ENCODE assay signal across 23 cellular contexts in the genomic region with DNA sequence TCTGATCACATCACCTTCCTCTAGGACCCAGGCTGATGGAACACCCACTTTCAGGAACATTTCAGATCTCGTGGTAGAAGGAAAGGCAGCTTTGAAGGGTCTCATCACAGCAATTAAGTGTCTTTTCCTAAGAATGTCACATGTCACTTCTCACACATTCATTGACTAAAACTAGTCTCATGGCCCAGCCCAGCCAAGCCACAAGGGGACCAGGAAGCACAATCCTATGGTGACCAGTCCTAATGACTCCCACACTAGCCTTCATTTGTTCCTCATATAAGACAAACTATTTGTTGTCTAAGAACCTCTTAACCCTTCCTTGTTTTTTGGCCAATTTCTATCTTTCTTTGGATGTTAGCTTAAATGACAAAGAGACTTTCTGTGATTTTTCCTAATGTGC.
"Had no signal": no experiment of that assay in that cellular context is flagged by ENCODE, and none has a peak within 500 bp of the region (broad histone marks: within the 10 kb centered on the region; RNA-seq: fewer than 3 reads in every experiment).

No MANE protein-coding gene starts in this region.

- H3K4me3 ChIP-seq: ascending aorta, cardiac muscle cell had no signal

- H3K9me3 ChIP-seq: ascending aorta had no signal

- H3K36me3 Mint-ChIP-seq: brain had no signal

- H3K4me1 ChIP-seq: ascending aorta had no signal

- H3K27me3 ChIP-seq: ascending aorta had no signal

- ATAC-seq: activated naive CD4-positive, alpha-beta T cell treated with anti-CD3 and anti-CD28 coated beads, Interleukin-2, amount 50 U/mL, for 72 hours; activated naive CD8-positive, alpha-beta T cell treated with anti-CD3 and anti-CD28 coated beads, Interleukin-2, amount 50 U/mL, for 24 hours; activated T-cell treated with anti-CD3 and anti-CD28 coated beads, Interleukin-2, amount 50 U/mL, for 4 hours had no signal

- H3K4me3 Mint-ChIP-seq: activated CD4-positive, alpha-beta memory T cell treated with anti-CD3 and anti-CD28 coated beads for 36 hours; activated CD4-positive, alpha-beta T cell treated with anti-CD3 and anti-CD28 coated beads, Interleukin-2, amount 10 ng/mL, durations not matched to agents 7 days and 5 days; activated naive CD8-positive, alpha-beta T cell treated with anti-CD3 and anti-CD28 coated beads, Interleukin-2, amount 50 U/mL, for 24 hours; activated T-cell treated with anti-CD3 and anti-CD28 coated beads, Interleukin-2, amount 50 U/mL, for 4 hours had no signal

- H3K27ac Mint-ChIP-seq: activated CD4-positive, alpha-beta memory T cell treated with anti-CD3 and anti-CD28 coated beads for 36 hours; activated CD4-positive, alpha-beta T cell treated with anti-CD3 and anti-CD28 coated beads, Interleukin-2, amount 10 ng/mL, durations not matched to agents 7 days and 5 days; activated naive CD8-positive, alpha-beta T cell treated with anti-CD3 and anti-CD28 coated beads, Interleukin-2, amount 50 U/mL, for 24 hours had no signal

- H3K27me3 Mint-ChIP-seq: activated CD4-positive, alpha-beta memory T cell treated with anti-CD3 and anti-CD28 coated beads for 36 hours; activated CD4-positive, alpha-beta T cell treated with anti-CD3 and anti-CD28 coated beads, Interleukin-2, amount 10 ng/mL, durations not matched to agents 7 days and 5 days; activated naive CD8-positive, alpha-beta T cell treated with anti-CD3 and anti-CD28 coated beads, Interleukin-2, amount 50 U/mL, for 24 hours had no signal

- DNase-seq: activated CD4-positive, alpha-beta memory T cell treated with anti-CD3 and anti-CD28 coated beads for 36 hours; activated CD4-positive, alpha-beta T cell treated with anti-CD3 and anti-CD28 coated beads, Interleukin-2, amount 10 ng/mL, durations not matched to agents 7 days and 5 days; activated CD4-positive, CD25-positive, alpha-beta regulatory T cell; activated CD8-positive, alpha-beta memory T cell treated with anti-CD3 and anti-CD28 coated beads for 24 hours; activated effector memory CD4-positive, alpha-beta T cell treated with anti-CD3 and anti-CD28 coated beads, Interleukin-2, amount 50 U/mL, for 16 hours; activated naive CD4-positive, alpha-beta T cell treated with Interleukin-2 at 50 U/mL for 16 hours; activated naive CD8-positive, alpha-beta T cell treated with anti-CD3 and anti-CD28 coated beads, Interleukin-2, amount 50 U/mL, for 24 hours; activated T-cell treated with anti-CD3 and anti-CD28 coated beads, Interleukin-2, amount 50 U/mL, for 4 hours; amniotic stem cell; Kasumi-1; NCI-H1105 treated with DMSO at 0.1 percent for 48 hours; NCI-H1436 treated with DMSO at 0.1 percent for 48 hours; NCI-H187; NCI-H2081; NCI-H446; NCI-H524; SHP77 treated with DMSO at 0.1 percent for 48 hours; T-helper 2 cell; T1000 had no signal

- H3K36me3 ChIP-seq: ascending aorta, cardiac muscle cell had no signal

- H3K27ac ChIP-seq: ascending aorta, cardiac muscle cell had no signal
